2 cellular contexts compared by ENCODE assay signal in the genomic region with DNA sequence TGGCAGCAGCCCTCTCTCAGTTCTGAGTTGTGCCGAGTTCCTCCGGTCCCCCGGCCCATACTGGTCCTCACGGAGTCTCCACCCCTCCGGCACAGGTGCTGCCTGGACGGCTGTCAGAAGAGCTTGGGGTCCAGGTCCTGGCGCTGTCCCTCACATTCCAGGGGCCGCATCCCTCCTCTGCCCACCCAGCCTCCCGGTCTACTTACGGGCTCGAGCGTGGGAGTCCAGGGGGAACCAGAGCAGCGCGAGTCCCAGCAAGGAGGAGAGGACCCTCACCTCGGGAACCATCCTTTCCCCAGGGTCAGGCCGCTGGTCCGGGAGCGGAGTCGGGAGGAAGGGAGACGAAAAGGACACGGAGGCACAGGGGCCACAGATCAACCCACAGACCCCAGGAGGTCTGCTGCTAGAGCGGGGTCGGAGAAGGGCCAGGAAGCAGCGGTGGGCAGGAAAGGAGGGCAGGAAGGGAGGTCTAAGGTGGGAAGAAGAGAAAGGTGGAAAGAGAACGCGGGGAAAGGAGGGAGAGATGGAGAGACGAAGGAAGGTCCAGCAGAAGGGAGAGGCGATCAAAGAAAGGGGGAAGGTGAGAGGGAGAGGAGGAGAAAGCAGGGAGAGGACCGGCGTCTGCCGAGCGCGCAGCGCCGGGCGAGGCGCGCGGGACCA.
A peak's percentile ranks its signal among the peaks of the same experiment; 100 is the strongest.
TF ChIP-seq lines count a peak whose summit lies in the region.

No MANE protein-coding gene starts in this region.

TF ChIP-seq in H1, 55 proteins besides CTCF, POLR2A, EP300 and RAD21:
- TF ChIP-seq CHD2 (IDR thresholded peaks at IDR 0.05; ENCODE audit: low read length) (no peak), TEAD4 (IDR thresholded peaks at IDR 0.05; ENCODE audit: low read depth, low read length) (peak; percentile 67; the same call in 1 of the 2 replicates), EZH2 (IDR thresholded peaks at IDR 0.05; ENCODE audit: low read depth, low read length, severe bottlenecking) (peak; percentile 82), E2F6 (IDR thresholded peaks at IDR 0.05) (0 out of 2 replicates have a peak, but pooled peaks have one; percentile 10), CREB1 (IDR thresholded peaks at IDR 0.05) (no peak), KDM4A (IDR thresholded peaks at IDR 0.05; ENCODE audit: low read depth, low read length, severe bottlenecking) (peak; percentile 75), SUZ12 (IDR thresholded peaks at IDR 0.05; ENCODE audit: low read length) (peak; percentile 80)

TF ChIP-seq in neural cell, 6 proteins besides CTCF, POLR2A, EP300 and RAD21:
- no peak for TF ChIP-seq EZH2 (IDR thresholded peaks at IDR 0.05; ENCODE audit: borderline replicate concordance, insufficient read depth, low read length, poor library complexity, severe bottlenecking)
- no peak for TF ChIP-seq POLR2AphosphoS5 (IDR thresholded peaks at IDR 0.05)
- no peak for TF ChIP-seq SMC3 (conservative IDR thresholded peaks at IDR 0.05; ENCODE audit: poor library complexity)
TF ChIP-seq in neural cell: peak in this region for 0.
